13 cellular contexts compared by ENCODE assay signal in genomic region chr19:4396949-4397783, GRCh38. TPM values are rescaled to one million over a fixed set of nuclear protein-coding genes. Genes with fewer than 3 reads are reported as not detected.
A peak's percentile ranks its signal among the peaks of the same experiment; 100 is the strongest.
DNase-seq lines count a peak whose midpoint lies in the region; TF ChIP-seq lines count a peak whose summit lies in the region.
"Had no signal": no experiment of that assay in that cellular context is flagged by ENCODE, and none has a peak within 500 bp of the region (broad histone marks: within the 10 kb centered on the region; RNA-seq: fewer than 3 reads in every experiment).

No MANE protein-coding gene starts in this region.

- intact Hi-C loops in CD14-positive monocyte (cut with micrococcal nuclease) = no loop called here
- intact Hi-C loops in head of caudate nucleus (cut with DNase I) = no loop called here

- H3K9me3 Mint-ChIP-seq in CD14-positive monocyte = no peaks in the 10 kb centered on the region
- no peaks in the 10 kb centered on the region for H3K9me3 Mint-ChIP-seq in nephron

- H3K4me1 Mint-ChIP-seq in CD14-positive monocyte = peaks cover 48% of the 10 kb centered on the region
- peaks cover 54% of the 10 kb centered on the region for H3K4me1 Mint-ChIP-seq in nephron

- H3K36me3 Mint-ChIP-seq in CD14-positive monocyte (peaks cover 25 to 45% of the 10 kb centered on the region in 2 donors), nephron (ENCODE audit: low read depth) (peaks cover 17% of the 10 kb centered on the region)

- peak overlapping the region in 4 of 7 donors; percentile 35 to 74 (median 46) for H3K27ac Mint-ChIP-seq in CD14-positive monocyte
- peak overlapping the region in 2 of 3 experiments; percentile 9 to 34 for H3K27ac Mint-ChIP-seq in nephron

- DNase-seq in CD14-positive monocyte (ENCODE audit: low spot score) (no peak), cerebellar cortex (ENCODE audit: low spot score) (peak; percentile 37), head of caudate nucleus (no peak), NCI-H1092 (lab: John Stamatoyannopoulos, UW) (no peak), HK-2 (ENCODE audit: unreplicated experiment) (no peak)
- DNase-seq: activated CD4-positive, alpha-beta T cell treated with anti-CD3 and anti-CD28 coated beads for 1 hour; activated naive CD4-positive, alpha-beta T cell treated with Interleukin-2 at 50 U/mL for 16 hours; dorsolateral prefrontal cortex; hypothalamus; SIG-M5; stimulated activated CD4-positive, alpha-beta T cell treated with anti-CD3 and anti-CD28 coated beads, Interleukin-1b, Interleukin-23, amount 100 ng/mL, for 48 hours; stomach had no signal

- H3K27me3 Mint-ChIP-seq in CD14-positive monocyte (ENCODE audit: low read depth in 3 of 3) (peaks cover 0 to 3% (median 0%) of the 10 kb centered on the region in 3 donors), nephron (ENCODE audit: low read depth) (no peaks in the 10 kb centered on the region)

- H3K4me3 Mint-ChIP-seq in CD14-positive monocyte (no peak overlapping the region), nephron (peak overlapping the region; percentile 29 to 79 (median 43))

- TF ChIP-seq CTCF in CD14-positive monocyte (IDR thresholded peaks at IDR 0.05) (no peak), nephron (IDR thresholded peaks at IDR 0.05; ENCODE audit: unreplicated experiment in 3 of 3) (no peak)

RNA-seq across cellular contexts. Expression of gene SH3GL1, which starts 3.2 kb away (rescaled TPM):
- 10 to 100 TPM; 14.0 to 15.0 TPM for polyA plus RNA-seq in CD14-positive monocyte

RNA-seq across cellular contexts. Expression of gene CHAF1A, which starts 5.3 kb away (rescaled TPM):
- 1 to 10 TPM; 4.4 to 5.4 TPM for polyA plus RNA-seq in CD14-positive monocyte

RNA-seq across cellular contexts. Expression of gene MPND, which starts 53.8 kb away (rescaled TPM):
- 1 to 10 TPM; 6.5 to 7.0 TPM for polyA plus RNA-seq in CD14-positive monocyte

RNA-seq across cellular contexts. Expression of gene STAP2, which starts 58.5 kb away (rescaled TPM):
- under 1 TPM in 1 of 2 donors, not detected in 1; 0.17 TPM for polyA plus RNA-seq in CD14-positive monocyte

Comparison
In these comparisons a context has a peak if more than half of its experiments do, and no peak if none do; other contexts are left out.
1. H3K4me3 Mint-ChIP-seq: peak in nephron (3 of 3); none in CD14-positive monocyte (0 of 2).